15 cellular contexts compared by ENCODE assay signal in the genomic region with DNA sequence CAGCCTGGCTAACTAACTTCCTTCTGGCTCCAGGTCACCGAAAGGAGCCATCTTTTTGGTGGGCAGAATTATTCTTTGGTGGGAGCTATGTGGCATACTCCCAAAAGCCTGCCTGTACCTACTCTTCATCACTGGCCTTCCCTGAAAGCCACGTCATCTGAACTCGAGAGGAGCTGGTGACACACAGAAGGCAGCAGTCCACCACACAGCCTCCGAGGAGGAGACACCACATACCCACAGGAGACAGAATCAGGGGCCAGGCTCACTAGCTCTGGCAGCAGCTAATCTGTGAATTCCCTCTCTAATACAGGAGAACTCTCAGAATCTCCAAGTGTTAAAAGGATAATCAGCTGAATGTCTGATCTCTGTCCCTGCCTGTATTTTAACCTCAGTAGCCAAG.
DNase-seq lines count a peak whose midpoint lies in the region; ATAC-seq and TF ChIP-seq lines count a peak whose summit lies in the region.
"Had no signal": no experiment of that assay in that cellular context is flagged by ENCODE, and none has a peak within 500 bp of the region (broad histone marks: within the 10 kb centered on the region; RNA-seq: fewer than 3 reads in every experiment).

No MANE protein-coding gene starts in this region.

- peaks cover 31 to 67% of the 10 kb centered on the region in 2 experiments for H3K79me1 ChIP-seq in IMR-90 (ENCODE audit: low read depth in 1 of 2, low read length in 2 of 2)

- peaks cover 19% of the 10 kb centered on the region for H3K36me3 Mint-ChIP-seq in natural killer cell
- H3K36me3 Mint-ChIP-seq in progenitor cell of endocrine pancreas (ENCODE audit: insufficient read depth): peaks cover 22% of the 10 kb centered on the region

- peak overlapping the region; percentile 70; the same call in 1 of the 2 replicates for H3K14ac ChIP-seq in IMR-90 (replicated peaks; ENCODE audit: low read depth, low read length)

- peak overlapping the region; percentile 57; the same call in 1 of the 2 replicates for H2BK20ac ChIP-seq in IMR-90 (ENCODE audit: low read depth, low read length)

- no peak overlapping the region for H3K9ac ChIP-seq in IMR-90 (ENCODE audit: low read depth, low read length)

- H3K9me3 Mint-ChIP-seq in natural killer cell (no peaks in the 10 kb centered on the region), progenitor cell of endocrine pancreas (ENCODE audit: low read depth) (no peaks in the 10 kb centered on the region)
- H3K9me3 Mint-ChIP-seq: type B pancreatic cell, WTC11 had no signal

- no peak overlapping the region for H2AFZ ChIP-seq in IMR-90 (replicated peaks; ENCODE audit: low read length, poor library complexity)

- intact Hi-C loops in IMR-90 (cut with micrococcal nuclease): no loop called here
- intact Hi-C loops in natural killer cell (cut with micrococcal nuclease): no loop called here
- intact Hi-C loops in tibial artery (cut with DNase I; ENCODE audit: low total_unique reads): no loop called here

- H3K4me1 Mint-ChIP-seq in natural killer cell (peaks cover 86 to 92% of the 10 kb centered on the region in 2 donors), progenitor cell of endocrine pancreas (ENCODE audit: low read depth) (peaks cover 4% of the 10 kb centered on the region)

- no peak overlapping the region for H2AK9ac ChIP-seq in IMR-90 (replicated peaks; ENCODE audit: low read depth, low read length, poor library complexity)

- H3K4me3 Mint-ChIP-seq in natural killer cell (peak overlapping the region; percentile 21), progenitor cell of endocrine pancreas (ENCODE audit: low read depth) (no peak overlapping the region)
- H3K4me3 Mint-ChIP-seq: type B pancreatic cell, WTC11 had no signal

- no peak overlapping the region; the same call in 1 of the 2 replicates for H3K18ac ChIP-seq in IMR-90 (ENCODE audit: low read depth, low read length)

- peak overlapping the region; percentile 87 for H4K91ac ChIP-seq in IMR-90 (ENCODE audit: insufficient read depth, low read depth, low read length)

- H3K4ac ChIP-seq in IMR-90 (ENCODE audit: low read depth, low read length): peak overlapping the region; percentile 88

- peaks cover 27% of the 10 kb centered on the region for H3K9me1 ChIP-seq in IMR-90 (ENCODE audit: insufficient read depth, low read length)

- no peak overlapping the region for H3K56ac ChIP-seq in IMR-90 (ENCODE audit: extremely low read depth, insufficient read depth, low read length)

- dilution Hi-C loops in IMR-90 (cut with HindIII; ENCODE audit: low sequenced_read_pairs, unreplicated experiment): no loop called here

- H4K8ac ChIP-seq in IMR-90 (ENCODE audit: low read depth in 2 of 2, low read length in 2 of 2): peak overlapping the region; percentile 32 to 72; a peak in 3 of 4 replicates

- CTCF ChIA-PET in IMR-90 (lab: Yijun Ruan, JAX): interaction anchor here (1.0 kb wide), 1 partner anchor 24 kb away, joined by 3 read pairs; no protein-coding TSS in a partner anchor

- H3K27me3 Mint-ChIP-seq in natural killer cell (ENCODE audit: low read depth in 2 of 2) (no peaks in the 10 kb centered on the region), progenitor cell of endocrine pancreas (no peaks in the 10 kb centered on the region)
- H3K27me3 Mint-ChIP-seq: type B pancreatic cell had no signal

- POLR2A ChIA-PET in IMR-90 (lab: Charles Lee; ENCODE audit: unreplicated experiment): no interaction called here

- no peak for TF ChIP-seq POLR2A in IMR-90 (IDR thresholded peaks at IDR 0.05; ENCODE audit: low read depth, low read length)

- in situ Hi-C loops in IMR-90 (cut with MboI; ENCODE audit: low sequenced_read_pairs): no loop called here
- in situ Hi-C loops in brain microvascular endothelial cell (cut with HindIII; ENCODE audit: low pct_ligation_motif_present, low sequenced_read_pairs): no loop called here

- H3K36me3 ChIP-seq in IMR-90 (ENCODE audit: control insufficient read depth, insufficient read depth, low read length): peaks cover 27% of the 10 kb centered on the region
- peaks cover 10 to 35% (median 33%) of the 10 kb centered on the region in 3 donors for H3K36me3 ChIP-seq in tibial artery
- peaks cover 13% of the 10 kb centered on the region for H3K36me3 ChIP-seq in brain microvascular endothelial cell (replicated peaks)

- no peak for DNase-seq in IMR-90
- DNase-seq in fibroblast of mammary gland (ENCODE audit: low read depth): peak; percentile 67
- DNase-seq in natural killer cell: no peak
- no peak for DNase-seq in tibial artery
- DNase-seq in progenitor cell of endocrine pancreas (ENCODE audit: low spot score, unreplicated experiment): no peak
- DNase-seq in cerebellum (ENCODE audit: low spot score): no peak
- DNase-seq in brain microvascular endothelial cell: no peak
- DNase-seq in superior temporal gyrus (ENCODE audit: extremely low spot score): no peak
- DNase-seq: DMS79 treated with DMSO at 0.1 percent for 48 hours, dorsolateral prefrontal cortex, NCI-H187 treated with DMSO at 0.1 percent for 48 hours, NCI-H510A had no signal

- no CpG with 5 or more reads among the region's 4 CpGs for whole genome bisulfite sequencing in IMR-90 (ENCODE audit: extremely low coverage in 2 of 2, insufficient read length in 1 of 2), 2 experiments

- peak overlapping the region; percentile 1 for H2BK5ac ChIP-seq in IMR-90 (ENCODE audit: low read depth, low read length, poor library complexity, severe bottlenecking)

- peak overlapping the region; percentile 96; the same call in 2 of the 3 replicates for H2BK15ac ChIP-seq in IMR-90 (ENCODE audit: low read depth, low read length)

- H4K5ac ChIP-seq in IMR-90 (ENCODE audit: low read depth, low read length): peak overlapping the region; percentile 16; the same call in 1 of the 2 replicates

- H3K4me2 ChIP-seq in IMR-90 (ENCODE audit: low read depth, low read length): no peak overlapping the region

- no peaks in the 10 kb centered on the region for H4K20me1 ChIP-seq in IMR-90 (ENCODE audit: insufficient read depth, low read length)

- H3K27me3 ChIP-seq in IMR-90 (ENCODE audit: control insufficient read depth, insufficient read depth, low read length) (no peaks in the 10 kb centered on the region), tibial artery (no peaks in the 10 kb centered on the region), brain microvascular endothelial cell (replicated peaks) (no peaks in the 10 kb centered on the region)
- H3K27me3 ChIP-seq: dorsolateral prefrontal cortex, MG63 had no signal

- H3K27ac Mint-ChIP-seq in natural killer cell (peak overlapping the region; percentile 91 to 92), progenitor cell of endocrine pancreas (no peak overlapping the region)
- H3K27ac Mint-ChIP-seq: type B pancreatic cell had no signal

- no TSS peak for BruUV-seq in IMR-90 (replicated peaks; lab: Mats Ljungman, UMichigan)

- TF ChIP-seq RAD21 in IMR-90 (IDR thresholded peaks at IDR 0.05; ENCODE audit: low read length): no peak

- H3K9me3 ChIP-seq in IMR-90 (ENCODE audit: control insufficient read depth, insufficient read depth, low read length) (no peaks in the 10 kb centered on the region), tibial artery (no peaks in the 10 kb centered on the region)
- H3K9me3 ChIP-seq: MG63 had no signal

- H2AK5ac ChIP-seq in IMR-90 (ENCODE audit: low read depth, low read length): peak overlapping the region; percentile 98

- no peak for ATAC-seq in IMR-90 (ENCODE audit: low read depth)
- no peak for ATAC-seq in natural killer cell
- ATAC-seq: WTC11 had no signal

- H3K23ac ChIP-seq in IMR-90 (ENCODE audit: low read depth, low read length): peak overlapping the region; percentile 54; the same call in 1 of the 2 replicates

- no peak overlapping the region for H3K27ac ChIP-seq in IMR-90 (ENCODE audit: insufficient read depth, low read length)
- H3K27ac ChIP-seq in tibial artery: peak overlapping the region; percentile 24 to 46
- H3K27ac ChIP-seq in brain microvascular endothelial cell: no peak overlapping the region
- H3K27ac ChIP-seq: dorsolateral prefrontal cortex had no signal

- H2BK120ac ChIP-seq in IMR-90 (ENCODE audit: low read depth, low read length): peak overlapping the region; percentile 84

- H3K4me1 ChIP-seq in IMR-90 (ENCODE audit: control insufficient read depth, insufficient read depth, low read length) (peaks cover 13% of the 10 kb centered on the region), tibial artery (peaks cover 0 to 30% (median 6%) of the 10 kb centered on the region in 4 donors)

- H3K4me3 ChIP-seq in IMR-90 (ENCODE audit: insufficient read depth, low read depth, low read length): no peak overlapping the region
- no peak overlapping the region for H3K4me3 ChIP-seq in fibroblast of mammary gland (ENCODE audit: control insufficient read depth, low read depth, low read length)
- no peak overlapping the region for H3K4me3 ChIP-seq in tibial artery
- no peak overlapping the region for H3K4me3 ChIP-seq in brain microvascular endothelial cell (ENCODE audit: low read depth, low read length)
- H3K4me3 ChIP-seq: dorsolateral prefrontal cortex, MG63 had no signal

- TF ChIP-seq CTCF in IMR-90 (conservative IDR thresholded peaks at IDR 0.05; ENCODE audit: low read depth, low read length) (no peak), fibroblast of mammary gland (conservative IDR thresholded peaks at IDR 0.05; ENCODE audit: control insufficient read depth, insufficient read depth, low read depth, low read length) (no peak), natural killer cell (IDR thresholded peaks at IDR 0.05) (no peak), tibial artery (IDR thresholded peaks at IDR 0.05) (no peak), progenitor cell of endocrine pancreas (IDR thresholded peaks at IDR 0.05; ENCODE audit: unreplicated experiment) (no peak), brain microvascular endothelial cell (IDR thresholded peaks at IDR 0.05; ENCODE audit: low read depth, low read length, missing control alignments) (no peak)

TF ChIP-seq in IMR-90, 13 proteins besides CTCF, POLR2A, EP300 and RAD21 (continues in another document):
- TF ChIP-seq BHLHE40 (IDR thresholded peaks at IDR 0.05; ENCODE audit: low read depth, low read length) (no peak), SMC3 (IDR thresholded peaks at IDR 0.05; ENCODE audit: low read depth, low read length) (no peak), MAFK (IDR thresholded peaks at IDR 0.05; ENCODE audit: low read depth, low read length) (no peak), MAZ (IDR thresholded peaks at IDR 0.05; ENCODE audit: borderline replicate concordance, low read depth, low read length) (no peak)
- TF ChIP-seq, protein P1, sequence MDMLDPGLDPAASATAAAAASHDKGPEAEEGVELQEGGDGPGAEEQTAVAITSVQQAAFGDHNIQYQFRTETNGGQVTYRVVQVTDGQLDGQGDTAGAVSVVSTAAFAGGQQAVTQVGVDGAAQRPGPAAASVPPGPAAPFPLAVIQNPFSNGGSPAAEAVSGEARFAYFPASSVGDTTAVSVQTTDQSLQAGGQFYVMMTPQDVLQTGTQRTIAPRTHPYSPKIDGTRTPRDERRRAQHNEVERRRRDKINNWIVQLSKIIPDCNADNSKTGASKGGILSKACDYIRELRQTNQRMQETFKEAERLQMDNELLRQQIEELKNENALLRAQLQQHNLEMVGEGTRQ (IDR thresholded peaks at IDR 0.05; ENCODE audit: low read depth, low read length): no peak

Comparison
In these comparisons a context has a peak if more than half of its experiments do, and no peak if none do; other contexts are left out.
1. H3K27ac ChIP-seq: peak in tibial artery (2 of 2); none in IMR-90 (single experiment) and brain microvascular endothelial cell (single experiment).